9 cellular contexts compared by ENCODE assay signal in genomic region chr11:65448418-65449196, GRCh38. TPM values are rescaled to one million over a fixed set of nuclear protein-coding genes. Genes with fewer than 3 reads are reported as not detected.
A peak's percentile ranks its signal among the peaks of the same experiment; 100 is the strongest.
DNase-seq lines count a peak whose midpoint lies in the region; ATAC-seq and TF ChIP-seq lines count a peak whose summit lies in the region.
"Had no signal": no experiment of that assay in that cellular context is flagged by ENCODE, and none has a peak within 500 bp of the region (broad histone marks: within the 10 kb centered on the region; RNA-seq: fewer than 3 reads in every experiment).

No MANE protein-coding gene starts in this region.

- H3K36me3 ChIP-seq in lower lobe of right lung: peaks cover 19% of the 10 kb centered on the region

- TF ChIP-seq CTCF in lower lobe of right lung (IDR thresholded peaks at IDR 0.05): no peak

- H3K4me1 ChIP-seq in lower lobe of right lung: peaks cover 14% of the 10 kb centered on the region

- intact Hi-C loops in lower lobe of right lung (cut with DNase I): no loop called here

- no peaks in the 10 kb centered on the region for H3K9me3 ChIP-seq in lower lobe of right lung

- no peaks in the 10 kb centered on the region for H3K27me3 ChIP-seq in lower lobe of right lung (ENCODE audit: low read depth)

- ATAC-seq in lower lobe of right lung (peak; percentile 11 to 31), HG03432 (IDR thresholded peaks at IDR 0.05; ENCODE audit: unreplicated experiment) (no peak)

- no peak overlapping the region for H3K27ac ChIP-seq in lower lobe of right lung

- DNase-seq in A172 (ENCODE audit: low spot score) (peak; percentile 62), M059J (ENCODE audit: low read depth) (peak; percentile 73), cerebellar cortex (ENCODE audit: low spot score) (peak; percentile 69), lower lobe of right lung (no peak), NCI-H1930 (lab: John Stamatoyannopoulos, UW) (no peak), DMS153 treated with DMSO at 0.1 percent for 48 hours (lab: John Stamatoyannopoulos, UW; ENCODE audit: unreplicated experiment) (no peak), COR-L47 (lab: John Stamatoyannopoulos, UW) (no peak)
- DNase-seq: T-helper 9 cell had no signal

- no peak overlapping the region for H3K4me3 ChIP-seq in lower lobe of right lung

RNA-seq across cellular contexts. Expression of gene NEAT1, which starts 26.0 kb away (rescaled TPM):
- 20.6 and 28.9 TPM in 2 replicates for total RNA-seq in A172 (2014; rRNA removed; shearing (Covaris generic))
- 3.9 and 6.5 TPM in 2 replicates for total RNA-seq in M059J (2014; rRNA removed; shearing (Covaris generic))
- 980 TPM for total RNA-seq in lower lobe of right lung

RNA-seq across cellular contexts. Expression of gene MALAT1, which starts 50.2 kb away (rescaled TPM):
- 1,067 and 1,084 TPM in 2 replicates for total RNA-seq in A172 (2014; rRNA removed; shearing (Covaris generic))
- 370 and 608 TPM in 2 replicates for total RNA-seq in M059J (2014; rRNA removed; shearing (Covaris generic))
- 11,612 TPM for total RNA-seq in lower lobe of right lung

Comparison
In these comparisons a context has a peak if more than half of its experiments do, and no peak if none do; other contexts are left out.
1. DNase-seq: peak in A172 (single experiment), M059J (single experiment) and cerebellar cortex (single experiment); none in lower lobe of right lung (single experiment), NCI-H1930 (0 of 2), DMS153 treated with DMSO at 0.1 percent for 48 hours (single experiment) and COR-L47 (single experiment).
2. RNA of gene NEAT1, which starts 26.0 kb away (total RNA-seq): 980 TPM in lower lobe of right lung (single experiment); 20.6 to 28.9 TPM in A172 and 3.9 to 6.5 TPM in M059J; every median in the first group is over 10 times any median in the second.
3. RNA of gene MALAT1, which starts 50.2 kb away (total RNA-seq): 11,612 TPM in lower lobe of right lung (single experiment); 1,067 to 1,084 TPM in A172 and 370 to 608 TPM in M059J; every median in the first group is over 10 times any median in the second.